In the genomic region with DNA sequence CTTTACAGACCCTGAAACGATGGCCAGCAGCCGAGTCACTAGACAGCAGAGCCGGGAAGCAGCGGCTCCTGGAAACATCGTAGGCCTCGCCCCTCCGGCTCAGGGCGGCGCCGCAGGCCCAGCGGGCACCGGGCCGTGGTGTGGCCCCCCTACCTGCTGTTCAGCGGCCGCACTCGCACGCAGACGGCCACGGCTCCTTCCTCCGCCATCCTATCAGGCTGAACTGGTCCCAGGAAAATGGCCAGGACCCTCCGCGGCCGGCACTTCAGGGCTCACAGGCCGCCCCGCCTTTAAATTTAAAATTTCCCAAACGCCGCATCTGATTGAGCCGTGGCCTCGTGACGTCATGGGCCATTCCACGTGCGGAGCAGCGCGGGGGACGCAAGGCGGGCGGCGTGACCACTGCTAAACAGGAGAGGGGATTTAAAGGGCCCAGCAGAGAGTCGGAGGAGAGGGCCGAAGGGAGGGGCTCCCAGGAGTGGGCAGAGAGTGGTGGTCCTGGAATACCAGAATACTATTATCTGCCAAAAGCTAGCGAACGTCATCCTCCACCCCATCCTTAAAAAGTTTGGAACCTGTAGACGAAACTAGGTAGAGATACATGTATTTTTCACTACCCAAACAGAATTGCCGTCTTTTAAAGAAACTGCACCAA, we compare ENCODE assay signal across 1 cellular context.
A peak's percentile ranks its signal among the peaks of the same experiment; 100 is the strongest.
TF ChIP-seq lines count a peak whose summit lies in the region.

A gene with protein sequence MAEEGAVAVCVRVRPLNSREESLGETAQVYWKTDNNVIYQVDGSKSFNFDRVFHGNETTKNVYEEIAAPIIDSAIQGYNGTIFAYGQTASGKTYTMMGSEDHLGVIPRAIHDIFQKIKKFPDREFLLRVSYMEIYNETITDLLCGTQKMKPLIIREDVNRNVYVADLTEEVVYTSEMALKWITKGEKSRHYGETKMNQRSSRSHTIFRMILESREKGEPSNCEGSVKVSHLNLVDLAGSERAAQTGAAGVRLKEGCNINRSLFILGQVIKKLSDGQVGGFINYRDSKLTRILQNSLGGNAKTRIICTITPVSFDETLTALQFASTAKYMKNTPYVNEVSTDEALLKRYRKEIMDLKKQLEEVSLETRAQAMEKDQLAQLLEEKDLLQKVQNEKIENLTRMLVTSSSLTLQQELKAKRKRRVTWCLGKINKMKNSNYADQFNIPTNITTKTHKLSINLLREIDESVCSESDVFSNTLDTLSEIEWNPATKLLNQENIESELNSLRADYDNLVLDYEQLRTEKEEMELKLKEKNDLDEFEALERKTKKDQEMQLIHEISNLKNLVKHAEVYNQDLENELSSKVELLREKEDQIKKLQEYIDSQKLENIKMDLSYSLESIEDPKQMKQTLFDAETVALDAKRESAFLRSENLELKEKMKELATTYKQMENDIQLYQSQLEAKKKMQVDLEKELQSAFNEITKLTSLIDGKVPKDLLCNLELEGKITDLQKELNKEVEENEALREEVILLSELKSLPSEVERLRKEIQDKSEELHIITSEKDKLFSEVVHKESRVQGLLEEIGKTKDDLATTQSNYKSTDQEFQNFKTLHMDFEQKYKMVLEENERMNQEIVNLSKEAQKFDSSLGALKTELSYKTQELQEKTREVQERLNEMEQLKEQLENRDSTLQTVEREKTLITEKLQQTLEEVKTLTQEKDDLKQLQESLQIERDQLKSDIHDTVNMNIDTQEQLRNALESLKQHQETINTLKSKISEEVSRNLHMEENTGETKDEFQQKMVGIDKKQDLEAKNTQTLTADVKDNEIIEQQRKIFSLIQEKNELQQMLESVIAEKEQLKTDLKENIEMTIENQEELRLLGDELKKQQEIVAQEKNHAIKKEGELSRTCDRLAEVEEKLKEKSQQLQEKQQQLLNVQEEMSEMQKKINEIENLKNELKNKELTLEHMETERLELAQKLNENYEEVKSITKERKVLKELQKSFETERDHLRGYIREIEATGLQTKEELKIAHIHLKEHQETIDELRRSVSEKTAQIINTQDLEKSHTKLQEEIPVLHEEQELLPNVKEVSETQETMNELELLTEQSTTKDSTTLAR (N-terminal part only) (minus strand): TSS at position 233 of the 655 bp plus-strand sequence. CDS start 24 bp downstream, at position 209.

TF ChIP-seq in GM12878, 131 proteins besides CTCF, POLR2A, EP300 and RAD21 (continued from another document):
- TF ChIP-seq DPF2 (IDR thresholded peaks at IDR 0.05) = no peak; the same call in 1 of the 2 replicates
- no peak for TF ChIP-seq SUZ12 (IDR thresholded peaks at IDR 0.05; ENCODE audit: unreplicated experiment)
- no peak for TF ChIP-seq SMAD5 (IDR thresholded peaks at IDR 0.05; ENCODE audit: low read depth)
- no peak; the same call in 1 of the 2 replicates for TF ChIP-seq ESRRA (IDR thresholded peaks at IDR 0.05; ENCODE audit: low read length)
- 0 out of 2 replicates have a peak, but pooled peaks have one; percentile 42 for TF ChIP-seq BRCA1 (IDR thresholded peaks at IDR 0.05; ENCODE audit: low read depth, low read length)
- 0 out of 2 replicates have a peak, but pooled peaks have one; percentile 59 for TF ChIP-seq TARDBP (IDR thresholded peaks at IDR 0.05; ENCODE audit: borderline replicate concordance)
- TF ChIP-seq NFIC (IDR thresholded peaks at IDR 0.05; ENCODE audit: low read depth, low read length) = peak; percentile 63
- no peak for TF ChIP-seq NR2C1 (IDR thresholded peaks at IDR 0.05)
- TF ChIP-seq CHD2 (IDR thresholded peaks at IDR 0.05; ENCODE audit: borderline replicate concordance, low read depth, low read length) = no peak
- TF ChIP-seq, protein P1, sequence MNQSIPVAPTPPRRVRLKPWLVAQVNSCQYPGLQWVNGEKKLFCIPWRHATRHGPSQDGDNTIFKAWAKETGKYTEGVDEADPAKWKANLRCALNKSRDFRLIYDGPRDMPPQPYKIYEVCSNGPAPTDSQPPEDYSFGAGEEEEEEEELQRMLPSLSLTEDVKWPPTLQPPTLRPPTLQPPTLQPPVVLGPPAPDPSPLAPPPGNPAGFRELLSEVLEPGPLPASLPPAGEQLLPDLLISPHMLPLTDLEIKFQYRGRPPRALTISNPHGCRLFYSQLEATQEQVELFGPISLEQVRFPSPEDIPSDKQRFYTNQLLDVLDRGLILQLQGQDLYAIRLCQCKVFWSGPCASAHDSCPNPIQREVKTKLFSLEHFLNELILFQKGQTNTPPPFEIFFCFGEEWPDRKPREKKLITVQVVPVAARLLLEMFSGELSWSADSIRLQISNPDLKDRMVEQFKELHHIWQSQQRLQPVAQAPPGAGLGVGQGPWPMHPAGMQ (IDR thresholded peaks at IDR 0.05; ENCODE audit: borderline replicate concordance) = no peak
- TF ChIP-seq, protein P2, sequence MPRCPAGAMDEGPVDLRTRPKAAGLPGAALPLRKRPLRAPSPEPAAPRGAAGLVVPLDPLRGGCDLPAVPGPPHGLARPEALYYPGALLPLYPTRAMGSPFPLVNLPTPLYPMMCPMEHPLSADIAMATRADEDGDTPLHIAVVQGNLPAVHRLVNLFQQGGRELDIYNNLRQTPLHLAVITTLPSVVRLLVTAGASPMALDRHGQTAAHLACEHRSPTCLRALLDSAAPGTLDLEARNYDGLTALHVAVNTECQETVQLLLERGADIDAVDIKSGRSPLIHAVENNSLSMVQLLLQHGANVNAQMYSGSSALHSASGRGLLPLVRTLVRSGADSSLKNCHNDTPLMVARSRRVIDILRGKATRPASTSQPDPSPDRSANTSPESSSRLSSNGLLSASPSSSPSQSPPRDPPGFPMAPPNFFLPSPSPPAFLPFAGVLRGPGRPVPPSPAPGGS (IDR thresholded peaks at IDR 0.05; ENCODE audit: borderline replicate concordance, insufficient read depth, low read depth, low read length, poor library complexity, severe bottlenecking) = no peak
- no peak for TF ChIP-seq CHD4 (IDR thresholded peaks at IDR 0.05)
- no peak for TF ChIP-seq ZNF274 (IDR thresholded peaks at IDR 0.05; ENCODE audit: insufficient read depth, insufficient read length)
- peak; percentile 100 for TF ChIP-seq NBN (IDR thresholded peaks at IDR 0.05)
- peak; percentile 39; the same call in 1 of the 2 replicates for TF ChIP-seq YY1 (IDR thresholded peaks at IDR 0.05; ENCODE audit: low read depth, low read length)
- TF ChIP-seq ZNF384 (IDR thresholded peaks at IDR 0.05; ENCODE audit: borderline replicate concordance, low read depth, low read length) = no peak
